ENCODE assay signal across 7 cellular contexts in the genomic region with DNA sequence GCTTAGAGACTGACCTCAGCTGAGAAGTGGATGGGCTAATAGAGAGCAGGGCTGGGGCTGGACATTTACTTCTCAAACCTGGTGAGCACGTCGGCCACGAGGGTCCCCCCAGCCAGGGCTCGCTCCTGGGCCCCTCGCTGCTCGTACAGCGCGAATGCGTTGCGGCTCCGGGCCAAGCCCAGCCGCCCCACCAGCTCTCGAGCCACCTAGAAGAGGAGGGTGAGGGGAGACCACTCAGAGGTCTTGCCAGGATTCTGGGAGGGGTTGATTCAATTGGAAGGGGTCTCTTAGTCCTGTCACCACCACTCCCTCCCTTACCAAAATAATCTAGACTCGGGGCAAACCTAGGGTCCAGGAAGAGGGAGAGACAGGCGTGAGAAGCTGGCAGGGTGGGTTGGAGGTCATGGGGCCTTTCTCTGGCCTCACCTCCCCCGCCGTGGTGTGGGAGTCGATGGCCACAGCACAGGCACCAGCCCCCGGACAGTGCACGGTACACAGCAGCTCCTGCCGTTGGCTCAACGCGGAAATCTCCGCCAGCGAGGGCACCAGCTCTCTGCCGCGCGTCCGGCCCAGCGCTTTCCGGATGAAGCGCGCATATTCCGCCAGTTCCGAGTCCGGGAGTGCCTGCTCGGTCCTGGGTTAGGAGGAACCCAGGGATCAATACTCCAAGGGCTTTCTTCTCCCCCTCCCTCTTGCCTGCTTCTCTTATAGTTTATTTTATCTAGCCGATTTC. TPM values are rescaled to one million over a fixed set of nuclear protein-coding genes. Genes with fewer than 3 reads are reported as not detected.
DNase-seq lines count a peak whose midpoint lies in the region; ATAC-seq and TF ChIP-seq lines count a peak whose summit lies in the region.
"Had no signal": no experiment of that assay in that cellular context is flagged by ENCODE, and none has a peak within 500 bp of the region (broad histone marks: within the 10 kb centered on the region; RNA-seq: fewer than 3 reads in every experiment).

No MANE protein-coding gene starts in this region.

- WGBS in psoas muscle, 3 donors, result 86 to 89% (median 88%) methylated on average over 34 to 38 of the region's 38 CpGs

- no peak for DNase-seq in T-helper 1 cell
- no peak for DNase-seq in colonic mucosa
- no peak for DNase-seq in psoas muscle
- DNase-seq in activated gamma-delta T cell treated with Interleukin-2 at 50 U/mL for 16 hours, result no peak
- no peak for DNase-seq in NCI-H2029 treated with DMSO at 0.1 percent for 48 hours (lab: John Stamatoyannopoulos, UW)

- H3K36me3 Mint-ChIP-seq in T-helper 1 cell treated with Interleukin-12 subunit alpha and Interleukin-12 subunit beta and Interleukin-4 antibody, amounts not matched to agents 30 μg/mL and 1 μg/mL, for 36 hours (ENCODE audit: low read depth), result peaks cover 9% of the 10 kb centered on the region

- ATAC-seq in psoas muscle, result no peak

- H3K9me3 Mint-ChIP-seq in T-helper 1 cell treated with Interleukin-12 subunit alpha and Interleukin-12 subunit beta and Interleukin-4 antibody, amounts not matched to agents 30 μg/mL and 1 μg/mL, for 36 hours, result no peaks in the 10 kb centered on the region

- H3K27ac ChIP-seq in colonic mucosa, result no peak overlapping the region
- H3K27ac ChIP-seq in psoas muscle, result peak overlapping the region; percentile 15
- H3K27ac ChIP-seq: 22Rv1 had no signal

- H3K4me1 ChIP-seq in colonic mucosa (peaks cover 19% of the 10 kb centered on the region), psoas muscle (peaks cover 54% of the 10 kb centered on the region)

- H3K36me3 ChIP-seq in colonic mucosa, result peaks cover 4% of the 10 kb centered on the region
- peaks cover 0 to 71% of the 10 kb centered on the region in 2 donors for H3K36me3 ChIP-seq in psoas muscle (ENCODE audit: insufficient read depth in 1 of 2, low read depth in 1 of 2)

- TF ChIP-seq CTCF in colonic mucosa (IDR thresholded peaks at IDR 0.05) (no peak), psoas muscle (IDR thresholded peaks at IDR 0.05) (no peak)

- H3K27me3 Mint-ChIP-seq in T-helper 1 cell treated with Interleukin-12 subunit alpha and Interleukin-12 subunit beta and Interleukin-4 antibody, amounts not matched to agents 30 μg/mL and 1 μg/mL, for 36 hours (ENCODE audit: low read depth), result peaks cover 55% of the 10 kb centered on the region

- peak overlapping the region; percentile 78 for H3K4me3 Mint-ChIP-seq in T-helper 1 cell treated with Interleukin-12 subunit alpha and Interleukin-12 subunit beta and Interleukin-4 antibody, amounts not matched to agents 30 μg/mL and 1 μg/mL, for 36 hours

- peak overlapping the region; percentile 46 for H3K27ac Mint-ChIP-seq in T-helper 1 cell treated with Interleukin-12 subunit alpha and Interleukin-12 subunit beta and Interleukin-4 antibody, amounts not matched to agents 30 μg/mL and 1 μg/mL, for 36 hours

- intact Hi-C loops in colonic mucosa (cut with DNase I), result loop anchor here (5.0 kb wide), 1 partner anchor 64 kb away; a partner anchor contains a TSS
- intact Hi-C loops in psoas muscle (cut with DNase I), result loop anchor here (5.0 to 10.0 kb wide), 2 partner anchors 49 to 356 kb away; no protein-coding TSS in a partner anchor

- no peak overlapping the region for H3K9ac ChIP-seq in colonic mucosa (ENCODE audit: low read depth in 2 of 2, low read length in 2 of 2)

- peaks cover 14% of the 10 kb centered on the region for H3K4me1 Mint-ChIP-seq in T-helper 1 cell treated with Interleukin-12 subunit alpha and Interleukin-12 subunit beta and Interleukin-4 antibody, amounts not matched to agents 30 μg/mL and 1 μg/mL, for 36 hours (ENCODE audit: low read depth)

- H3K4me3 ChIP-seq in colonic mucosa (peak overlapping the region; percentile 23), psoas muscle (peak overlapping the region; percentile 22)

- no peaks in the 10 kb centered on the region for H3K27me3 ChIP-seq in colonic mucosa
- no peaks in the 10 kb centered on the region for H3K27me3 ChIP-seq in psoas muscle (ENCODE audit: insufficient read depth in 3 of 3, low read length in 2 of 3)

- H3K9me3 ChIP-seq in colonic mucosa (no peaks in the 10 kb centered on the region), psoas muscle (no peaks in the 10 kb centered on the region)

RNA-seq across cellular contexts. Expression of a gene that starts 5.7 kb away (rescaled TPM):
- total RNA-seq in colonic mucosa (10 to 100 TPM; 14.6 to 17.6 TPM), psoas muscle (10 to 100 TPM; 15.0 to 33.8 (median 28.0) TPM)
- 10 to 100 TPM; 12.7 to 15.8 (median 14.2) TPM for polyA plus RNA-seq in psoas muscle

RNA-seq across cellular contexts. Expression of a gene that starts 10.6 kb away (rescaled TPM):
- total RNA-seq in colonic mucosa, result under 1 TPM; 0.56 to 0.86 TPM
- total RNA-seq in psoas muscle, result 1 to 10 TPM; 1.2 to 5.0 (median 2.8) TPM
- 1 to 10 TPM; 1.0 to 3.3 (median 1.6) TPM for polyA plus RNA-seq in psoas muscle

RNA-seq across cellular contexts. Expression of a gene that starts 11.2 kb away (rescaled TPM):
- total RNA-seq in colonic mucosa, result 1 to 10 TPM; 1.5 to 5.0 TPM
- 1 to 10 TPM; 1.9 to 2.6 (median 2.2) TPM for total RNA-seq in psoas muscle
- polyA plus RNA-seq in psoas muscle, result 1 to 10 TPM; 1.0 to 3.4 (median 1.1) TPM

RNA-seq across cellular contexts. Expression of a gene that starts 12.0 kb away (rescaled TPM):
- total RNA-seq in colonic mucosa (1 to 10 TPM; 5.6 to 7.7 TPM), psoas muscle (10 to 100 TPM in 1 of 4 donors, 1 to 10 TPM in 3; 3.8 to 11.9 (median 5.7) TPM)
- 1 to 10 TPM; 2.7 to 4.9 (median 4.2) TPM for polyA plus RNA-seq in psoas muscle
